8 cellular contexts compared by ENCODE assay signal in the genomic region with DNA sequence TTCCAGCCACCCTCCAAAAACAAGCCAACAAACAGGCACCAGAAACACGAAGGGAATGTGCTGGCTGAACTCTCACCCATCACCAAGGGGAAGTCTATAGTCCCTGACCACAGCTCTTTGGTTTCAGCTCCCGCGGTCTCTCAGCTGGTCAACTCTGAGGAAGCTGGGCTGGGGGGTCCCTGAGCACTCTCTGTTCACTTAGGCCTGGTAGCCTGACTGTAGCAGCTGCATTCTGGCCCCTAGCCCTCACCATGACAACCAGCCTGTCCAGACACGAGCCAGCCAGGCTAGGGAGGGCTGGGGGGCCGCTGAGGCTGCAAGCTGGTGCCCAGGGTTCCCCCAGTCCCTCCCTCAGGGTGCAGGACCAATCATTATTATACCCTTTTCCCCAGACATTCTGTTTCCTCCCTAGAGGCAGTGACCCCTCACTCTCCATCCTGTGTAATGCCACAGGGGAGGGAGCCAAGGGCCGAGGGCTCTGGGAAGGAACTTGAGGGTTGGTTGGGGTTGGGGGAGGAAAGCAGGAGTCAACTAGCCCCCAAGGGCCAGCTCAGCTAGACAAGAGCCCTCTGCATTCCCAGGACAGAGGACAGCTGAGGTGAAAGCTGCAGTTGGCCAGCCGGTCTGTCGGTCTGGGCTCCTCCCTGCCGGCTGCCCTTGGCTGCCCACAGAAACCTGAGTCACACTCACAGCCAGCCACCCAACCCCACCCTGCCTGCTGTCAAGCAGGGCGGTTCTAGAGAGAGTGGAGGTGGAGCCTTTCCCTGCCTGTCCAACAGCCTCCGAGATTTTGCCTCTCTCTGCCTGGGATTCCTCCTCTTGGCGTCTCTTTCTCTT. TPM values are rescaled to one million over a fixed set of nuclear protein-coding genes. Genes with fewer than 3 reads are reported as not detected.
A peak's percentile ranks its signal among the peaks of the same experiment; 100 is the strongest.
DNase-seq lines count a peak whose midpoint lies in the region; ATAC-seq, FAIRE-seq and TF ChIP-seq lines count a peak whose summit lies in the region.

No MANE protein-coding gene starts in this region.

- BruUV-seq in endothelial cell of umbilical vein (replicated peaks; lab: Mats Ljungman, UMichigan): no TSS peak

- DNase-seq in CMK (ENCODE audit: low read depth) (peak; percentile 86), HTR-8/SVneo (ENCODE audit: insufficient read length, low spot score) (peak; percentile 89), NT2/D1 (ENCODE audit: low read depth, low spot score) (peak; percentile 91), activated T-cell treated with anti-CD3 and anti-CD28 coated beads for 24 hours (ENCODE audit: low read depth) (peak; percentile 69), endothelial cell of umbilical vein (ENCODE audit: low read depth, low spot score) (peak; percentile 94), mucosa of descending colon (peak; percentile 90 to 96 (median 91))
- peak; percentile 50 to 51 for DNase-seq in stimulated activated CD8-positive, alpha-beta memory T cell treated with anti-CD3 and anti-CD28 coated beads, Interleukin-7, amount 100 ng/mL, for 1 hour (ENCODE audit: low read depth in 2 of 2)

- TF ChIP-seq CTCF in endothelial cell of umbilical vein (IDR thresholded peaks at IDR 0.05; ENCODE audit: extremely low read depth in 1 of 2, insufficient read depth in 1 of 2, low read depth in 1 of 2, low read length in 2 of 2): no peak
- no peak for TF ChIP-seq CTCF in mucosa of descending colon (IDR thresholded peaks at IDR 0.05)

- peak overlapping the region; percentile 68 for H2AFZ ChIP-seq in endothelial cell of umbilical vein (ENCODE audit: low read depth, low read length)

- no peaks in the 10 kb centered on the region for H3K9me3 ChIP-seq in NT2/D1 (ENCODE audit: insufficient read depth, low read length)
- no peaks in the 10 kb centered on the region for H3K9me3 ChIP-seq in endothelial cell of umbilical vein (replicated peaks; ENCODE audit: control insufficient read depth, insufficient read depth, low read length)
- no peaks in the 10 kb centered on the region for H3K9me3 ChIP-seq in mucosa of descending colon

- H3K4me2 ChIP-seq in endothelial cell of umbilical vein (ENCODE audit: insufficient read depth, low read length): peak overlapping the region; percentile 61

- FAIRE-seq in HTR-8/SVneo (lab: Jason Lieb, UNC) (peak; percentile 90), endothelial cell of umbilical vein (lab: Jason Lieb, UNC) (peak; percentile 100)

- TF ChIP-seq POLR2A in endothelial cell of umbilical vein (IDR thresholded peaks at IDR 0.05; ENCODE audit: low read depth, low read length): peak; percentile 80

- CTCF ChIA-PET in endothelial cell of umbilical vein (lab: Charles Lee): interaction anchor here (0.7 to 9.3 kb wide), 26 partner anchors 11 to 272 kb away, joined by 3 to 201 read pairs (median 6); partner anchors contain the start of gene THRAP3

- intact Hi-C loops in endothelial cell of umbilical vein (cut with micrococcal nuclease) (no loop called here), mucosa of descending colon (cut with DNase I, micrococcal nuclease) (no loop called here)

- H3K4me3 ChIP-seq in NT2/D1 (ENCODE audit: insufficient read length, low read depth): no peak overlapping the region
- no peak overlapping the region for H3K4me3 ChIP-seq in endothelial cell of umbilical vein (replicated peaks in 1 of 3; ENCODE audit: insufficient read depth in 1 of 3, low read depth in 1 of 3, low read length in 3 of 3)
- no peak overlapping the region for H3K4me3 ChIP-seq in mucosa of descending colon

- H3K27me3 ChIP-seq in NT2/D1 (ENCODE audit: insufficient read depth, insufficient read length) (peaks cover 16% of the 10 kb centered on the region), endothelial cell of umbilical vein (ENCODE audit: control insufficient read depth in 2 of 2, insufficient read depth in 2 of 2, low read length in 2 of 2) (no peaks in the 10 kb centered on the region)

- H3K79me2 ChIP-seq in endothelial cell of umbilical vein (ENCODE audit: control insufficient read depth, insufficient read depth, low read length): peaks cover 27% of the 10 kb centered on the region

- no peaks in the 10 kb centered on the region for H3K9me1 ChIP-seq in endothelial cell of umbilical vein (replicated peaks; ENCODE audit: control insufficient read depth, extremely low read depth, insufficient read depth, low read length)

- H3K9ac ChIP-seq in NT2/D1 (ENCODE audit: insufficient read length, low read depth) (peak overlapping the region; percentile 53), endothelial cell of umbilical vein (replicated peaks; ENCODE audit: extremely low read depth, insufficient read depth, low read length) (peak overlapping the region; percentile 83)

- dilution Hi-C loops in endothelial cell of umbilical vein (cut with MboI; ENCODE audit: extremely low pct_ligation_motif_present, low sequenced_read_pairs): no loop called here

- H3K4me1 ChIP-seq in NT2/D1 (ENCODE audit: insufficient read depth, insufficient read length) (peaks cover 17% of the 10 kb centered on the region), endothelial cell of umbilical vein (ENCODE audit: control insufficient read depth, extremely low read depth, insufficient read depth, low read length) (peaks cover 37% of the 10 kb centered on the region), mucosa of descending colon (ENCODE audit: low read depth) (peaks cover 40% of the 10 kb centered on the region)

- ATAC-seq in GM21360 (IDR thresholded peaks at IDR 0.05; ENCODE audit: unreplicated experiment) (peak; percentile 38), mucosa of descending colon (peak; percentile 79)

- H3K27ac ChIP-seq in endothelial cell of umbilical vein (ENCODE audit: insufficient read depth, low read depth, low read length): peak overlapping the region; percentile 98

- H4K20me1 ChIP-seq in endothelial cell of umbilical vein (replicated peaks; ENCODE audit: control insufficient read depth, extremely low read depth, insufficient read depth, low read length): no peaks in the 10 kb centered on the region

- H3K36me3 ChIP-seq in NT2/D1 (ENCODE audit: insufficient read depth, insufficient read length, low read length) (peaks cover 6% of the 10 kb centered on the region), endothelial cell of umbilical vein (ENCODE audit: control insufficient read depth in 2 of 2, extremely low read depth in 1 of 2, insufficient read depth in 2 of 2, low read length in 2 of 2) (no peaks in the 10 kb centered on the region), mucosa of descending colon (ENCODE audit: low read depth) (no peaks in the 10 kb centered on the region)

- POLR2A ChIA-PET in endothelial cell of umbilical vein (lab: Charles Lee): interaction anchor here (0.6 to 3.8 kb wide), 6 partner anchors 10 to 279 kb away, joined by 3 to 19 read pairs (median 6); no protein-coding TSS in a partner anchor

TF ChIP-seq in endothelial cell of umbilical vein, 7 proteins besides CTCF, POLR2A, EP300 and RAD21:
- TF ChIP-seq MYC (IDR thresholded peaks at IDR 0.05; ENCODE audit: low read depth, low read length) (no peak), GATA2 (IDR thresholded peaks at IDR 0.05; ENCODE audit: insufficient read depth, insufficient read length, low read depth, low read length) (no peak), MAX (IDR thresholded peaks at IDR 0.05; ENCODE audit: insufficient read depth, insufficient read length) (no peak), POLR2AphosphoS5 (IDR thresholded peaks at IDR 0.05; ENCODE audit: insufficient read depth, low read depth, low read length) (peak; percentile 79), FOS (IDR thresholded peaks at IDR 0.05; ENCODE audit: borderline replicate concordance, insufficient read depth, low read length) (peak; percentile 62), EZH2 (IDR thresholded peaks at IDR 0.05; ENCODE audit: borderline replicate concordance, low read depth, low read length, severe bottlenecking) (no peak), JUN (IDR thresholded peaks at IDR 0.05; ENCODE audit: borderline replicate concordance, insufficient read depth, insufficient read length, low read depth) (no peak)

RNA-seq across cellular contexts. Expression of gene TRAPPC3, which starts 1.2 kb away (rescaled TPM):
- total RNA-seq in endothelial cell of umbilical vein (87.7 and 93.4 TPM in 2 replicates), mucosa of descending colon (10 to 100 TPM; 55.7 to 86.6 (median 57.7) TPM)
- polyA plus RNA-seq in endothelial cell of umbilical vein: 89.3 and 125 TPM in 2 replicates
- polyA plus RNA-seq in endothelial cell of umbilical vein (2011; cell fraction: cytosol; rRNA removed): 108 and 132 TPM in 2 replicates
- 63.6 and 73.8 TPM in 2 replicates for polyA plus RNA-seq in endothelial cell of umbilical vein (2011; cell fraction: nucleus; rRNA removed)
- 92.2 and 107 TPM in 2 replicates for polyA plus RNA-seq in endothelial cell of umbilical vein (2012)
- 39.8 and 43.5 TPM in 2 replicates for polyA minus RNA-seq in endothelial cell of umbilical vein
- polyA minus RNA-seq in endothelial cell of umbilical vein (2011; cell fraction: cytosol; rRNA and poly(A)+ RNA removed): 44.3 TPM
- polyA minus RNA-seq in endothelial cell of umbilical vein (2011; cell fraction: nucleus; rRNA and poly(A)+ RNA removed): 13.5 and 18.9 TPM in 2 replicates

RNA-seq across cellular contexts. Expression of gene MAP7D1, which starts 5.4 kb away (rescaled TPM):
- total RNA-seq in endothelial cell of umbilical vein: 193 and 199 TPM in 2 replicates
- 69.7 and 72.8 TPM in 2 replicates for polyA plus RNA-seq in endothelial cell of umbilical vein
- polyA plus RNA-seq in endothelial cell of umbilical vein (2011; cell fraction: cytosol; rRNA removed): 83.1 and 87.7 TPM in 2 replicates
- 96.6 and 103 TPM in 2 replicates for polyA plus RNA-seq in endothelial cell of umbilical vein (2011; cell fraction: nucleus; rRNA removed)
- 92.9 and 99.3 TPM in 2 replicates for polyA plus RNA-seq in endothelial cell of umbilical vein (2012)
- 30.7 and 35.9 TPM in 2 replicates for polyA minus RNA-seq in endothelial cell of umbilical vein
- 29.4 TPM for polyA minus RNA-seq in endothelial cell of umbilical vein (2011; cell fraction: cytosol; rRNA and poly(A)+ RNA removed)
- polyA minus RNA-seq in endothelial cell of umbilical vein (2011; cell fraction: nucleus; rRNA and poly(A)+ RNA removed): 23.7 and 46.5 TPM in 2 replicates
- total RNA-seq in mucosa of descending colon: 100 to 1,000 TPM in 1 of 3 donors, 10 to 100 TPM in 2; 41.5 to 161 (median 61.9) TPM

RNA-seq across cellular contexts. Expression of gene COL8A2, which starts 25.5 kb away (rescaled TPM):
- total RNA-seq in endothelial cell of umbilical vein: 0.78 and 1.3 TPM in 2 replicates
- 1.2 and 1.6 TPM in 2 replicates for polyA plus RNA-seq in endothelial cell of umbilical vein
- polyA plus RNA-seq in endothelial cell of umbilical vein (2011; cell fraction: cytosol; rRNA removed): 0.83 and 0.97 TPM in 2 replicates
- 0.75 and 0.77 TPM in 2 replicates for polyA plus RNA-seq in endothelial cell of umbilical vein (2011; cell fraction: nucleus; rRNA removed)
- 1.4 and 2.9 TPM in 2 replicates for polyA plus RNA-seq in endothelial cell of umbilical vein (2012)
- 0.73 and 1.1 TPM in 2 replicates for polyA minus RNA-seq in endothelial cell of umbilical vein
- polyA minus RNA-seq in endothelial cell of umbilical vein (2011; cell fraction: cytosol; rRNA and poly(A)+ RNA removed): not detected
- 0.19 TPM in 2 replicates for polyA minus RNA-seq in endothelial cell of umbilical vein (2011; cell fraction: nucleus; rRNA and poly(A)+ RNA removed)
- total RNA-seq in mucosa of descending colon: 1 to 10 TPM in 2 of 3 donors, under 1 TPM in 1; 0.58 to 4.5 (median 1.5) TPM
